ENCODE assay signal across 8 cellular contexts in the genomic region with DNA sequence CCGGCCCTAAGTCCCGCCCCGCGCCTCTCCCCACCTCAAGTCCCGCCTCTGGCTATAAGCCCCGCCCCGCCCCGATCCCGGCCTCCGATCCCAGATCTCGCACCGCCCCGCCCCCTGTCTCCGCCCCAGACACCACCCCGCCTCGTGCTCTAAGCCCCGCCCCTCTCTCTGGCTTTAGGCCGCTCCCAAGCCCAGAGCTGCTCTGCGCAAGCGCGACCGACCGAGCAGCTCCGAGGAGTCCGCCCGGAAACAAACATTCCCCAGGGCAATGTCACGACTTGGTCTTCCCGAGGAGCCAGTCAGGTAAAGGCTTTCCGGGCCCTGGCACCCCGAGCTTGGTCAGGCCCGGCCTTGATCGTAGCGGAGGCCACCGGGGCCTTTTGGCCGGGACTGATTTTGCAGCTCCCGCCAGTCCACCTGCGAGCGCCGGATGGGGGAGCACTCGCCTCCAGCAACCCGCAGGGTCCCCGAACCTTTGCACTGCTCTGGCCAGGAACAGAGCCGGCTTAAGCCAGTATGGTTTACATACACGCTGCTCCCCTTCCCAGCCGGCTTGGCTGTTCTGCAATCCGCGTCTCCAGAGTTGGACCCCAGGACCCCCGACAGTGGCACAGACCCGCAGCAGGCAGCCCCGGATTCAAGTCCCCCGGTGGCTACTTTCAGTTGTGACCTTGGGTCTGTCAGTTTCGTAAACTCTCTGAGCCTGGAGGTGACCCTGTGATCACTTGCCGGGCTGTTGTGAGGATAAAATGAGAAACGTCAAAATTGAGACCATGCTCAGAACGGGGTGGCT.
DNase-seq lines count a peak whose midpoint lies in the region; TF ChIP-seq lines count a peak whose summit lies in the region.

Gene NUDT7 (plus strand): TSS at position 200 of the 793 bp plus-strand sequence. CDS start 69 bp downstream, at position 269.

- DNase-seq in GM04503 (ENCODE audit: low read depth) = peak; percentile 61
- DNase-seq in HCEC 1CT = peak; percentile 95
- peak; percentile 85 for DNase-seq in MM.1S
- peak; percentile 48 for DNase-seq in SIG-M5 (lab: John Stamatoyannopoulos, UW)
- peak; percentile 98 for DNase-seq in activated naive CD4-positive, alpha-beta T cell treated with anti-CD3 and anti-CD28 coated beads, Interleukin-2, amount 10 ng/mL, durations not matched to agents 7 days and 5 days
- DNase-seq in globus pallidus (ENCODE audit: low spot score) = peak; percentile 97
- DNase-seq in nucleus accumbens (lab: John Stamatoyannopoulos, UW) = peak; percentile 57 to 99 (median 95)
- DNase-seq in superior temporal gyrus (ENCODE audit: extremely low spot score) = peak; percentile 89

- no peaks in the 10 kb centered on the region for H3K27me3 Mint-ChIP-seq in activated naive CD4-positive, alpha-beta T cell treated with anti-CD3 and anti-CD28 coated beads, Interleukin-2, amount 10 ng/mL, durations not matched to agents 7 days and 5 days

- H3K4me1 Mint-ChIP-seq in activated naive CD4-positive, alpha-beta T cell treated with anti-CD3 and anti-CD28 coated beads, Interleukin-2, amount 10 ng/mL, durations not matched to agents 7 days and 5 days = peaks cover 12% of the 10 kb centered on the region

- peak within 1 kb of the TSS; percentile 81; the same call in 1 of the 2 replicates for H3K27ac ChIP-seq in MM.1S (ENCODE audit: low read length)

- peak within 1 kb of the TSS; percentile 83 for H3K4me2 ChIP-seq in MM.1S (ENCODE audit: low read depth, low read length)

- H2AFZ ChIP-seq in MM.1S (ENCODE audit: low read length) = peak within 1 kb of the TSS; percentile 61; the same call in 1 of the 2 replicates

- H3K9me3 Mint-ChIP-seq in activated naive CD4-positive, alpha-beta T cell treated with anti-CD3 and anti-CD28 coated beads, Interleukin-2, amount 10 ng/mL, durations not matched to agents 7 days and 5 days = no peaks in the 10 kb centered on the region

- H3K4me3 Mint-ChIP-seq in activated naive CD4-positive, alpha-beta T cell treated with anti-CD3 and anti-CD28 coated beads, Interleukin-2, amount 10 ng/mL, durations not matched to agents 7 days and 5 days = peak within 1 kb of the TSS; percentile 76

- H3K27ac Mint-ChIP-seq in activated naive CD4-positive, alpha-beta T cell treated with anti-CD3 and anti-CD28 coated beads, Interleukin-2, amount 10 ng/mL, durations not matched to agents 7 days and 5 days = peak within 1 kb of the TSS; percentile 80

- H4K20me1 ChIP-seq in MM.1S (ENCODE audit: insufficient read depth, low read length) = no peaks in the 10 kb centered on the region

- H3K36me3 Mint-ChIP-seq in activated naive CD4-positive, alpha-beta T cell treated with anti-CD3 and anti-CD28 coated beads, Interleukin-2, amount 10 ng/mL, durations not matched to agents 7 days and 5 days = peaks cover 5% of the 10 kb centered on the region

- H3K9me2 ChIP-seq in MM.1S (replicated peaks; ENCODE audit: insufficient read depth, low read length) = no peaks in the 10 kb centered on the region

- H3K79me2 ChIP-seq in MM.1S (ENCODE audit: low read length) = no peaks in the 10 kb centered on the region

- H3K27me3 ChIP-seq in MM.1S (replicated peaks; ENCODE audit: insufficient read depth, low read length) = no peaks in the 10 kb centered on the region; the same call in 1 of the 2 replicates

- no peaks in the 10 kb centered on the region for H3K36me3 ChIP-seq in MM.1S (replicated peaks; ENCODE audit: insufficient read depth, low read length)

- peak within 1 kb of the TSS; percentile 70 for H3K4me3 ChIP-seq in MM.1S (ENCODE audit: low read length)

- H3K4me1 ChIP-seq in MM.1S (ENCODE audit: low read length) = no peaks in the 10 kb centered on the region

- TF ChIP-seq CTCF in MM.1S (IDR thresholded peaks at IDR 0.05; ENCODE audit: low read length) = peak; percentile 20; the same call in 1 of the 2 replicates

- no peaks in the 10 kb centered on the region for H3K9me3 ChIP-seq in MM.1S (replicated peaks; ENCODE audit: insufficient read depth, low read length)

- peaks cover 12% of the 10 kb centered on the region for H3F3A ChIP-seq in MM.1S (ENCODE audit: insufficient read depth, low read length)

- H3K9ac ChIP-seq in MM.1S (ENCODE audit: low read length) = peak within 1 kb of the TSS; percentile 66

- CTCF ChIA-PET in activated naive CD4-positive, alpha-beta T cell treated with anti-CD3 and anti-CD28 coated beads, Interleukin-2, amount 10 ng/mL, durations not matched to agents 7 days and 5 days (lab: Charles Lee) = interaction anchor here (0.6 to 0.8 kb wide), 2 partner anchors 9 to 24 kb away, joined by 3 read pairs; no protein-coding TSS in a partner anchor

Comparison
In these comparisons a context has a peak if more than half of its experiments do, and no peak if none do; other contexts are left out.
1. Peak in every context shown above with its lines: DNase-seq, H3K4me3 ChIP-seq and H3K27ac ChIP-seq.
2. DNase-seq: peak in every context shown above with its lines; median percentile 98 in activated naive CD4-positive, alpha-beta T cell treated with anti-CD3 and anti-CD28 coated beads, Interleukin-2, amount 10 ng/mL, durations not matched to agents 7 days and 5 days; 97 in globus pallidus; 95 in HCEC 1CT; 95 in nucleus accumbens; 89 in superior temporal gyrus; 85 in MM.1S; 61 in GM04503; 48 in SIG-M5.